12 cellular contexts compared by ENCODE assay signal in the genomic region with DNA sequence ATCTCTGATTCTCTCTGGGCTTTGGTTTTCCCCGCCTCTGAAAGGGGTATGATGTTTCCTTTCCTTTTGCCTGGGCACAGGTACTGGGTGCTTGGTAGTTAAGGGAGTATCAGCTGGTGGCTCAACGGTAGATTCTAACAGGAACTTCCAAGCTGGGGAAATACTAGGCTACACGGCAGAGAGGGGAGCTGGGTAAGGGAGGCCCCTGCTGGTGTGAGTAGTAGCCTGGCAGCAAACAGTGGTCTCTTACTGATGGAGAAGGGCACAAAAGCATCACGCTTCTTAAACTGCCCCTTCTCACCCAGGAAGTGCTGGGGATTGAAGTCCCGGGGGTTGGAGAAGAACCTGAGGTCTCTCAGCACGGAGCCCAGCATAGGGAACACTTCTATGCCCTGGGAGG. TPM values are rescaled to one million over a fixed set of nuclear protein-coding genes. Genes with fewer than 3 reads are reported as not detected.
DNase-seq lines count a peak whose midpoint lies in the region; ATAC-seq and TF ChIP-seq lines count a peak whose summit lies in the region.
"Had no signal": no experiment of that assay in that cellular context is flagged by ENCODE, and none has a peak within 500 bp of the region (broad histone marks: within the 10 kb centered on the region; RNA-seq: fewer than 3 reads in every experiment).

No MANE protein-coding gene starts in this region.

- H4K20me1 ChIP-seq in neural progenitor cell (ENCODE audit: low read depth): no peaks in the 10 kb centered on the region

- no peaks in the 10 kb centered on the region for H3F3A ChIP-seq in neural progenitor cell (ENCODE audit: low read depth)

- H3K9me3 Mint-ChIP-seq in CD4-positive, CD25-positive, alpha-beta regulatory T cell: peaks cover 0 to 10% (median 0%) of the 10 kb centered on the region in 7 donors
- peaks cover 0 to 7% (median 5%) of the 10 kb centered on the region in 3 donors for H3K9me3 Mint-ChIP-seq in T-cell
- peaks cover 6% of the 10 kb centered on the region for H3K9me3 Mint-ChIP-seq in glutamatergic neuron (ENCODE audit: unreplicated experiment)
- peaks cover 7% of the 10 kb centered on the region for H3K9me3 Mint-ChIP-seq in neural progenitor cell

- peak overlapping the region in 2 of 4 donors; percentile 72 to 81 for H3K4me3 Mint-ChIP-seq in CD4-positive, CD25-positive, alpha-beta regulatory T cell
- H3K4me3 Mint-ChIP-seq in T-cell: peak overlapping the region in 2 of 3 donors; percentile 47 to 68
- H3K4me3 Mint-ChIP-seq in glutamatergic neuron (ENCODE audit: unreplicated experiment): no peak overlapping the region
- H3K4me3 Mint-ChIP-seq in neural progenitor cell: no peak overlapping the region

- H3K4me1 Mint-ChIP-seq in CD4-positive, CD25-positive, alpha-beta regulatory T cell: peaks cover 0 to 13% (median 9%) of the 10 kb centered on the region in 4 donors
- H3K4me1 Mint-ChIP-seq in T-cell: peaks cover 4 to 22% (median 11%) of the 10 kb centered on the region in 3 donors
- no peaks in the 10 kb centered on the region for H3K4me1 Mint-ChIP-seq in glutamatergic neuron (ENCODE audit: low read depth, unreplicated experiment)
- no peaks in the 10 kb centered on the region for H3K4me1 Mint-ChIP-seq in neural progenitor cell

- peaks cover 6% of the 10 kb centered on the region for H3K4me1 ChIP-seq in CD4-positive, CD25-positive, alpha-beta regulatory T cell (ENCODE audit: control insufficient read depth, insufficient read depth, low read length, poor library complexity, severe bottlenecking)
- no peaks in the 10 kb centered on the region for H3K4me1 ChIP-seq in colonic mucosa
- H3K4me1 ChIP-seq in neural progenitor cell: no peaks in the 10 kb centered on the region

- peak in 1 of 3 donors; percentile 59 for DNase-seq in CD4-positive, CD25-positive, alpha-beta regulatory T cell
- DNase-seq in H4 (ENCODE audit: low spot score): peak; percentile 64
- DNase-seq in T-cell: peak in 13 of 34 experiments; percentile 4 to 51 (median 28)
- peak; percentile 44 for DNase-seq in glutamatergic neuron
- DNase-seq in colonic mucosa: no peak
- no peak for DNase-seq in neural progenitor cell (ENCODE audit: low spot score)
- DNase-seq in dedifferentiated amniotic fluid mesenchymal stem cell (ENCODE audit: extremely low spot score): no peak
- DNase-seq: cortex of kidney, DMS79, KG1 had no signal

- H3K27ac ChIP-seq in CD4-positive, CD25-positive, alpha-beta regulatory T cell (ENCODE audit: insufficient read depth, low read length, poor library complexity, severe bottlenecking): no peak overlapping the region
- no peak overlapping the region for H3K27ac ChIP-seq in colonic mucosa
- H3K27ac ChIP-seq in neural progenitor cell: no peak overlapping the region
- H3K27ac ChIP-seq: vagina had no signal

- CTCF ChIA-PET in T-cell (lab: Charles Lee): no interaction called here

- no peaks in the 10 kb centered on the region for H3K9me3 ChIP-seq in CD4-positive, CD25-positive, alpha-beta regulatory T cell (ENCODE audit: control insufficient read depth in 2 of 2, low read length in 2 of 2)
- H3K9me3 ChIP-seq in colonic mucosa (no peaks in the 10 kb centered on the region), neural progenitor cell (ENCODE audit: low read depth) (no peaks in the 10 kb centered on the region)
- H3K9me3 ChIP-seq: vagina had no signal

- H3K9ac ChIP-seq in colonic mucosa (ENCODE audit: low read depth in 2 of 2, low read length in 2 of 2) (no peak overlapping the region), neural progenitor cell (no peak overlapping the region)

- peak overlapping the region in 1 of 3 donors; percentile 86 for H3K27ac Mint-ChIP-seq in CD4-positive, CD25-positive, alpha-beta regulatory T cell
- H3K27ac Mint-ChIP-seq in T-cell: peak overlapping the region in 1 of 2 donors; percentile 50
- no peak overlapping the region for H3K27ac Mint-ChIP-seq in glutamatergic neuron (ENCODE audit: unreplicated experiment)
- H3K27ac Mint-ChIP-seq in neural progenitor cell: no peak overlapping the region

- H3K27me3 ChIP-seq in CD4-positive, CD25-positive, alpha-beta regulatory T cell (ENCODE audit: control insufficient read depth, insufficient read depth, low read length): peaks cover 2% of the 10 kb centered on the region
- H3K27me3 ChIP-seq in colonic mucosa (no peaks in the 10 kb centered on the region), neural progenitor cell (no peaks in the 10 kb centered on the region)
- H3K27me3 ChIP-seq: vagina had no signal

- TF ChIP-seq CTCF in glutamatergic neuron (IDR thresholded peaks at IDR 0.05; ENCODE audit: partially characterized antibody, unreplicated experiment) (no peak), colonic mucosa (IDR thresholded peaks at IDR 0.05) (no peak), neural progenitor cell (IDR thresholded peaks at IDR 0.05) (no peak)

- H3K27me3 Mint-ChIP-seq in CD4-positive, CD25-positive, alpha-beta regulatory T cell: peaks cover 26% of the 10 kb centered on the region
- H3K27me3 Mint-ChIP-seq in T-cell: peaks cover 17 to 40% of the 10 kb centered on the region in 2 donors
- peaks cover 5% of the 10 kb centered on the region for H3K27me3 Mint-ChIP-seq in glutamatergic neuron (ENCODE audit: unreplicated experiment)
- H3K27me3 Mint-ChIP-seq in neural progenitor cell (ENCODE audit: insufficient read depth, low read depth): peaks cover 4% of the 10 kb centered on the region

- H3K4me2 ChIP-seq in neural progenitor cell: no peak overlapping the region

- POLR2A ChIA-PET in T-cell (lab: Charles Lee): no interaction called here

- ATAC-seq in CD4-positive, CD25-positive, alpha-beta regulatory T cell (ENCODE audit: low read depth in 2 of 2): peak in 1 of 2 donors; percentile 55
- ATAC-seq in T-cell (replicated peaks in 1 of 4) (peak in 2 of 4 experiments; percentile 56 to 68), HG02840 (IDR thresholded peaks at IDR 0.05; ENCODE audit: low FRiP score, unreplicated experiment) (no peak)

- intact Hi-C loops in colonic mucosa (cut with DNase I): loop anchor here (5.0 kb wide), 1 partner anchor 247 kb away; no protein-coding TSS in a partner anchor

- H3K36me3 ChIP-seq in CD4-positive, CD25-positive, alpha-beta regulatory T cell (ENCODE audit: control insufficient read depth, insufficient read depth, low read length): no peaks in the 10 kb centered on the region
- H3K36me3 ChIP-seq in colonic mucosa (no peaks in the 10 kb centered on the region), neural progenitor cell (no peaks in the 10 kb centered on the region)
- H3K36me3 ChIP-seq: vagina had no signal

- no peaks in the 10 kb centered on the region for H3K79me2 ChIP-seq in neural progenitor cell (ENCODE audit: low read depth)

- peaks cover 4% of the 10 kb centered on the region for H3K36me3 Mint-ChIP-seq in CD4-positive, CD25-positive, alpha-beta regulatory T cell
- H3K36me3 Mint-ChIP-seq in T-cell (peaks cover 6% of the 10 kb centered on the region), glutamatergic neuron (ENCODE audit: unreplicated experiment) (peaks cover 9% of the 10 kb centered on the region), neural progenitor cell (no peaks in the 10 kb centered on the region)

- peak overlapping the region; percentile 57 for H3K4me3 ChIP-seq in CD4-positive, CD25-positive, alpha-beta regulatory T cell (ENCODE audit: low read depth, low read length)
- H3K4me3 ChIP-seq in colonic mucosa (no peak overlapping the region), neural progenitor cell (no peak overlapping the region)

- H2AFZ ChIP-seq in neural progenitor cell (replicated peaks): no peak overlapping the region

RNA-seq across cellular contexts. Expression of a gene that starts 26.9 kb away (rescaled TPM):
- total RNA-seq in CD4-positive, CD25-positive, alpha-beta regulatory T cell: not detected
- polyA plus RNA-seq in CD4-positive, CD25-positive, alpha-beta regulatory T cell: not detected
- not detected in 2 replicates for total RNA-seq in H4 (2014; rRNA removed; shearing (Covaris generic))
- total RNA-seq in T-cell (not detected), glutamatergic neuron (ENCODE audit: unreplicated experiment) (not detected), colonic mucosa (under 1 TPM in 1 of 2 donors, not detected in 1; 0.37 TPM), neural progenitor cell (ENCODE audit: low replicate concordance) (not detected in 2 replicates)

RNA-seq across cellular contexts. Expression of a gene that starts 58.7 kb away (rescaled TPM):
- total RNA-seq in CD4-positive, CD25-positive, alpha-beta regulatory T cell: not detected
- not detected for polyA plus RNA-seq in CD4-positive, CD25-positive, alpha-beta regulatory T cell
- not detected in 2 replicates for total RNA-seq in H4 (2014; rRNA removed; shearing (Covaris generic))
- 1 to 10 TPM in 1 of 5 donors, under 1 TPM in 2, not detected in 2; 0.59 to 1.1 (median 0.66) TPM for total RNA-seq in T-cell
- total RNA-seq in glutamatergic neuron (ENCODE audit: unreplicated experiment): not detected
- 1 to 10 TPM in 1 of 2 donors, not detected in 1; 1.4 TPM for total RNA-seq in colonic mucosa
- total RNA-seq in neural progenitor cell (ENCODE audit: low replicate concordance): not detected in 2 replicates

Comparison
In these comparisons a context has a peak if more than half of its experiments do, and no peak if none do; other contexts are left out.
1. DNase-seq: peak in H4 (single experiment) and glutamatergic neuron (single experiment); none in colonic mucosa (single experiment), neural progenitor cell (single experiment) and dedifferentiated amniotic fluid mesenchymal stem cell (single experiment).
2. H3K4me3 Mint-ChIP-seq: peak in T-cell (2 of 3); none in glutamatergic neuron (single experiment) and neural progenitor cell (single experiment).